In the genomic region with DNA sequence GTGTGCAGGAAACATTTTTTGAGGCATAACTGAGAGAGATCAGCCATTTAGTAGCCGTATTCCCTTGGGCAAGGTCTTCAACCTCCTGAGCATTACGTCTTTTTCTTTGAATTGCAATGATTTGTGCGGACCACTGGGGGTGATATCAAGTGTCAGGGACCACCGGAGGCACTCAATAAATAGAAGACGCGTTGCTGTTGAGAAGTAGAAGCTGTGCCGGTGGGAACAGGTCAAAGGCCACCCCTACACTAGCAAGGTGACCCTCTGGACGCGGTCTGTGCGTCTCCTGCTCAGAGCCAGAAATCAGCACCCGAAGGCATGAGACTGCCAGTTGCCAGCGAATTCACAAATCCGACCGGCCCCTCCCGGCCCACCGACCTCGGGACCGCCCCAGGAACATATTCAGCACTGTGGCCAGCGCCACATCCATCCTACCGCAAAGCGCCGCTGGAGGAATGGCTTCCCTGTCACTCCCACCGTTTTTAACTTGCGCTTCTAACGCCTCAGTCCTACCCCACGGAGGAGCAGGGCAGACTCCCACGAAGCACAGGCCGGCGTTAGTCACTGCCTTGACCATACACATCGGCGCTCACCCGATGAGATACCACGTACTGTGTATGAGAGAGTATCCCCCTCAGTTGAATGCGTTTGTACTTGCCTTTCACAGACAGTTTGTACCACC, we compare ENCODE assay signal across 10 cellular contexts. TPM values are rescaled to one million over a fixed set of nuclear protein-coding genes. Genes with fewer than 3 reads are reported as not detected.
A peak's percentile ranks its signal among the peaks of the same experiment; 100 is the strongest.
DNase-seq lines count a peak whose midpoint lies in the region; ATAC-seq and TF ChIP-seq lines count a peak whose summit lies in the region.
"Had no signal": no experiment of that assay in that cellular context is flagged by ENCODE, and none has a peak within 500 bp of the region (broad histone marks: within the 10 kb centered on the region; RNA-seq: fewer than 3 reads in every experiment).

No MANE protein-coding gene starts in this region.

- no peaks in the 10 kb centered on the region for H3K79me2 ChIP-seq in PC-9 (ENCODE audit: low read depth)

- POLR2A ChIA-PET in PC-9 (lab: Charles Lee; ENCODE audit: unreplicated experiment): no interaction called here

- H3K27me3 ChIP-seq in iPS-15b (ENCODE audit: control insufficient read depth, insufficient read depth, low read length) (peaks cover 72% of the 10 kb centered on the region), PC-9 (ENCODE audit: insufficient read depth, low read depth) (no peaks in the 10 kb centered on the region)

- H3K36me3 Mint-ChIP-seq in activated naive CD4-positive, alpha-beta T cell treated with anti-CD3 and anti-CD28 coated beads, Interleukin-2, amount 50 U/mL, for 24 hours: peaks cover 1% of the 10 kb centered on the region

- H3K36me3 ChIP-seq in iPS-15b (ENCODE audit: control insufficient read depth, insufficient read depth, low read length) (no peaks in the 10 kb centered on the region), PC-9 (ENCODE audit: low read depth) (no peaks in the 10 kb centered on the region)

- H3F3A ChIP-seq in PC-9 (ENCODE audit: insufficient read depth, low read depth): 0 out of 2 replicates have a peak, but pooled peaks cover 3% of the 10 kb centered on the region

- peaks cover 29% of the 10 kb centered on the region for H3K4me1 Mint-ChIP-seq in activated naive CD4-positive, alpha-beta T cell treated with anti-CD3 and anti-CD28 coated beads, Interleukin-2, amount 50 U/mL, for 24 hours
- peaks cover 32% of the 10 kb centered on the region for H3K4me1 Mint-ChIP-seq in stimulated activated naive CD8-positive, alpha-beta T cell treated with anti-CD3 and anti-CD28 coated beads, Interleukin-15, amount 100 ng/mL, for 72 hours

- no peak overlapping the region for H3K4me2 ChIP-seq in PC-9

- H3K4me1 ChIP-seq in iPS-15b (ENCODE audit: control insufficient read depth, insufficient read depth, low read length) (no peaks in the 10 kb centered on the region), PC-9 (replicated peaks; ENCODE audit: insufficient read depth) (no peaks in the 10 kb centered on the region)

- peaks cover 62% of the 10 kb centered on the region for H3K27me3 Mint-ChIP-seq in activated naive CD4-positive, alpha-beta T cell treated with anti-CD3 and anti-CD28 coated beads, Interleukin-2, amount 50 U/mL, for 24 hours
- peaks cover 80% of the 10 kb centered on the region for H3K27me3 Mint-ChIP-seq in stimulated activated naive CD8-positive, alpha-beta T cell treated with anti-CD3 and anti-CD28 coated beads, Interleukin-15, amount 100 ng/mL, for 72 hours

- no peak overlapping the region for H3K27ac Mint-ChIP-seq in activated naive CD4-positive, alpha-beta T cell treated with anti-CD3 and anti-CD28 coated beads, Interleukin-2, amount 50 U/mL, for 24 hours
- peak overlapping the region in 1 of 2 donors; percentile 46 for H3K27ac Mint-ChIP-seq in stimulated activated naive CD8-positive, alpha-beta T cell treated with anti-CD3 and anti-CD28 coated beads, Interleukin-15, amount 100 ng/mL, for 72 hours

- no peaks in the 10 kb centered on the region for H3K9me3 Mint-ChIP-seq in activated naive CD4-positive, alpha-beta T cell treated with anti-CD3 and anti-CD28 coated beads, Interleukin-2, amount 50 U/mL, for 24 hours
- H3K9me3 Mint-ChIP-seq in stimulated activated naive CD8-positive, alpha-beta T cell treated with anti-CD3 and anti-CD28 coated beads, Interleukin-15, amount 100 ng/mL, for 72 hours: no peaks in the 10 kb centered on the region

- peak; percentile 26 for ATAC-seq in stimulated activated naive CD8-positive, alpha-beta T cell treated with anti-CD3 and anti-CD28 coated beads, Interleukin-15, amount 100 ng/mL, for 72 hours
- no peak for ATAC-seq in GM19351 (IDR thresholded peaks at IDR 0.05; ENCODE audit: unreplicated experiment)
- ATAC-seq: sciatic nerve had no signal

- no peaks in the 10 kb centered on the region for H3K9me2 ChIP-seq in PC-9 (ENCODE audit: insufficient read depth)

- H3K4me3 ChIP-seq in iPS-15b (ENCODE audit: low read depth, low read length) (peak overlapping the region; percentile 60), PC-9 (no peak overlapping the region)

- no peak overlapping the region for H3K9ac ChIP-seq in iPS-15b (ENCODE audit: low read depth, low read length)

- H3K27ac ChIP-seq in PC-9: no peak overlapping the region

- TF ChIP-seq CTCF in PC-9 (conservative IDR thresholded peaks at IDR 0.05): no peak

- H3K4me3 Mint-ChIP-seq in activated naive CD4-positive, alpha-beta T cell treated with anti-CD3 and anti-CD28 coated beads, Interleukin-2, amount 50 U/mL, for 24 hours: peak overlapping the region; percentile 8
- peak overlapping the region; percentile 0 to 19 for H3K4me3 Mint-ChIP-seq in stimulated activated naive CD8-positive, alpha-beta T cell treated with anti-CD3 and anti-CD28 coated beads, Interleukin-15, amount 100 ng/mL, for 72 hours

- no peak overlapping the region for H2AFZ ChIP-seq in PC-9

- no TSS peak for BruUV-seq in PC-9 (replicated peaks; lab: Mats Ljungman, UMichigan)

- H3K9me3 ChIP-seq in iPS-15b (ENCODE audit: control insufficient read depth, insufficient read depth, low read length) (no peaks in the 10 kb centered on the region), PC-9 (ENCODE audit: insufficient read depth, low read depth) (no peaks in the 10 kb centered on the region)
- H3K9me3 ChIP-seq: Caco-2 had no signal

- intact Hi-C loops in PC-9 (cut with micrococcal nuclease; ENCODE audit: unreplicated experiment): no loop called here

- CTCF ChIA-PET in PC-9 (lab: Charles Lee): no interaction called here

- H4K20me1 ChIP-seq in PC-9 (ENCODE audit: insufficient read depth): no peaks in the 10 kb centered on the region

- peak; percentile 64 for DNase-seq in activated effector memory CD4-positive, alpha-beta T cell treated with anti-CD3 and anti-CD28 coated beads, Interleukin-2, amount 50 U/mL, for 16 hours
- no peak for DNase-seq in activated effector memory CD4-positive, alpha-beta T cell treated with Interleukin-2 at 50 U/mL for 16 hours
- no peak for DNase-seq in stimulated activated naive CD8-positive, alpha-beta T cell treated with anti-CD3 and anti-CD28 coated beads, Interleukin-15, amount 100 ng/mL, for 72 hours
- DNase-seq in NCI-H510A (lab: John Stamatoyannopoulos, UW) (no peak), PC-9 (no peak)

RNA-seq across cellular contexts. Expression of a gene that starts 1.4 kb away (rescaled TPM):
- total RNA-seq in PC-9 (2021): not detected in 2 replicates
- total RNA-seq: Caco-2, sciatic nerve had no signal
